Comparison of ENCODE assay signal across 15 cellular contexts in the genomic region with DNA sequence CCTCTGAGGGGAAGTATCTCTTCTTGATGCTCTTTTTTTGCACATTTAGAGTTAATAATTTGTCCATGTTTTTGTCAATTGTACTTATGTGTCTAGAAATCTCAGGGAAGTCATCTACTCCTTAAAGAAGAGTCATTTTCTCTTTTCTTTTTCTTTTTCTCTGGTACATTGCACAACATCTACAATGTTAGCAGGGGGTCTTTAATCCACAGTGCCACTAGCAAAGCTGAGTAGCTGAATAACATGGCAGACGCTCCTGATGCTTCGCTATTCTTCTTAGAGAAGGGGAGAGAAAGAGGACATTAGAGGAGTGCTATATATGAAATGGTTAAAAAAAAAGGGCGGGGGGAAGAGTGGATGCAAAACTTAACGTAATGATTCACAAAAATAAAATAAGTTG.
DNase-seq lines count a peak whose midpoint lies in the region; ATAC-seq and TF ChIP-seq lines count a peak whose summit lies in the region.
"Had no signal": no experiment of that assay in that cellular context is flagged by ENCODE, and none has a peak within 500 bp of the region (broad histone marks: within the 10 kb centered on the region; RNA-seq: fewer than 3 reads in every experiment).

No MANE protein-coding gene starts in this region.

- no peak overlapping the region for H2BK12ac ChIP-seq in H9 (ENCODE audit: insufficient read length, low read depth, low read length)

- peak overlapping the region; percentile 74; the same call in 1 of the 2 replicates for H2AFZ ChIP-seq in GM23338
- H2AFZ ChIP-seq in H9 (ENCODE audit: low read length): no peak overlapping the region
- H2AFZ ChIP-seq in neural progenitor cell (replicated peaks): peak overlapping the region; percentile 64

- H3K4ac ChIP-seq in H9 (ENCODE audit: low read depth, low read length): no peak overlapping the region

- TF ChIP-seq CTCF in GM23338 (conservative IDR thresholded peaks at IDR 0.05; ENCODE audit: low read depth in 2 of 2) (no peak), H9 (conservative IDR thresholded peaks at IDR 0.05) (no peak), neural progenitor cell (IDR thresholded peaks at IDR 0.05) (no peak)

- H3T11ph ChIP-seq in H9 (ENCODE audit: low read length): no peak overlapping the region

- H3K27ac ChIP-seq in GM23338 (ENCODE audit: low read depth): no peak overlapping the region
- no peak overlapping the region for H3K27ac ChIP-seq in H9 (ENCODE audit: insufficient read length, low read depth, low read length)
- no peak overlapping the region for H3K27ac ChIP-seq in neural progenitor cell
- H3K27ac ChIP-seq: BLaER1, C4-2B had no signal

- H3K9me3 ChIP-seq in H9 (ENCODE audit: control insufficient read depth, low read depth, low read length) (no peaks in the 10 kb centered on the region), neural progenitor cell (ENCODE audit: low read depth) (no peaks in the 10 kb centered on the region)
- H3K9me3 ChIP-seq: BLaER1, Caco-2 had no signal

- no peaks in the 10 kb centered on the region for H3K27me3 Mint-ChIP-seq in GM23338 (ENCODE audit: insufficient read depth, low read depth, poor library complexity)
- H3K27me3 Mint-ChIP-seq in H9 (ENCODE audit: low read depth): no peaks in the 10 kb centered on the region
- no peaks in the 10 kb centered on the region for H3K27me3 Mint-ChIP-seq in neural progenitor cell (ENCODE audit: insufficient read depth, low read depth)
- H3K27me3 Mint-ChIP-seq in activated T-cell treated with anti-CD3 and anti-CD28 coated beads, Interleukin-2, amount 50 U/mL, for 24 hours: no peaks in the 10 kb centered on the region
- H3K27me3 Mint-ChIP-seq: CD4-positive, CD25-positive, alpha-beta regulatory T cell had no signal

- no peak overlapping the region for H3K14ac ChIP-seq in H9 (ENCODE audit: insufficient read depth, low read length)

- H3K4me2 ChIP-seq in GM23338 (no peak overlapping the region), H9 (ENCODE audit: insufficient read depth, insufficient read length, low read length) (no peak overlapping the region), neural progenitor cell (no peak overlapping the region)
- H3K4me2 ChIP-seq: BLaER1 had no signal

- H3K36me3 ChIP-seq in GM23338 (ENCODE audit: insufficient read depth) (no peaks in the 10 kb centered on the region), neural progenitor cell (no peaks in the 10 kb centered on the region)
- H3K36me3 ChIP-seq: BLaER1 had no signal

- H4K91ac ChIP-seq in H9 (ENCODE audit: insufficient read length, low read depth, low read length): no peak overlapping the region

- no peak overlapping the region for H3K18ac ChIP-seq in H9 (ENCODE audit: insufficient read length, low read depth, low read length)

- no peaks in the 10 kb centered on the region for H3K4me1 Mint-ChIP-seq in GM23338
- H3K4me1 Mint-ChIP-seq in H9: peaks cover 4 to 5% of the 10 kb centered on the region in 2 experiments; a peak in 3 of 4 replicates
- H3K4me1 Mint-ChIP-seq in neural progenitor cell: peaks cover 8% of the 10 kb centered on the region
- no peaks in the 10 kb centered on the region for H3K4me1 Mint-ChIP-seq in activated T-cell treated with anti-CD3 and anti-CD28 coated beads, Interleukin-2, amount 50 U/mL, for 24 hours (ENCODE audit: low read depth)
- H3K4me1 Mint-ChIP-seq: B cell had no signal

- no peak overlapping the region for H3K23ac ChIP-seq in H9 (ENCODE audit: insufficient read length, low read depth, low read length)

- no peak overlapping the region for H4K8ac ChIP-seq in H9 (replicated peaks; ENCODE audit: insufficient read length, low read depth, low read length)

- H3K56ac ChIP-seq in H9 (ENCODE audit: insufficient read length, low read depth, low read length): no peak overlapping the region

- no peaks in the 10 kb centered on the region for H3K79me1 ChIP-seq in H9 (ENCODE audit: insufficient read depth, low read depth, low read length, poor library complexity, severe bottlenecking)

- H3K79me2 ChIP-seq in GM23338 (replicated peaks; ENCODE audit: insufficient read depth) (no peaks in the 10 kb centered on the region), H9 (ENCODE audit: insufficient read depth, low read length) (no peaks in the 10 kb centered on the region), neural progenitor cell (ENCODE audit: low read depth) (no peaks in the 10 kb centered on the region)

- no peak overlapping the region for H3K4me3 Mint-ChIP-seq in GM23338
- no peak overlapping the region for H3K4me3 Mint-ChIP-seq in H9
- no peak overlapping the region for H3K4me3 Mint-ChIP-seq in neural progenitor cell
- no peak overlapping the region for H3K4me3 Mint-ChIP-seq in activated T-cell treated with anti-CD3 and anti-CD28 coated beads, Interleukin-2, amount 50 U/mL, for 24 hours
- H3K4me3 Mint-ChIP-seq: B cell; CD4-positive, CD25-positive, alpha-beta regulatory T cell; CD8-positive, alpha-beta T cell had no signal

- H4K20me1 ChIP-seq in GM23338 (replicated peaks; ENCODE audit: insufficient read depth) (no peaks in the 10 kb centered on the region), H9 (ENCODE audit: control insufficient read depth, insufficient read depth, insufficient read length) (no peaks in the 10 kb centered on the region), neural progenitor cell (ENCODE audit: low read depth) (no peaks in the 10 kb centered on the region)
- H4K20me1 ChIP-seq: BLaER1 had no signal

- WGBS in H9 (ENCODE audit: extremely low coverage, insufficient read length, low lambda C conversion rate): no CpG with 5 or more reads among the region's 4 CpGs

- H3K9ac ChIP-seq in H9 (ENCODE audit: extremely low read depth, insufficient read length, low read length) (no peak overlapping the region), neural progenitor cell (no peak overlapping the region)
- H3K9ac ChIP-seq: BLaER1 had no signal

- H3K9me3 Mint-ChIP-seq in GM23338: no peaks in the 10 kb centered on the region; the same call in 2 of the 3 replicates
- H3K9me3 Mint-ChIP-seq in H9: peaks cover 0 to 2% of the 10 kb centered on the region in 2 experiments; a peak in 1 of 5 replicates
- peaks cover 3% of the 10 kb centered on the region for H3K9me3 Mint-ChIP-seq in neural progenitor cell
- no peaks in the 10 kb centered on the region for H3K9me3 Mint-ChIP-seq in activated T-cell treated with anti-CD3 and anti-CD28 coated beads, Interleukin-2, amount 50 U/mL, for 24 hours
- H3K9me3 Mint-ChIP-seq: CD8-positive, alpha-beta T cell had no signal

- H2BK120ac ChIP-seq in H9 (ENCODE audit: low read depth, low read length, poor library complexity, severe bottlenecking): no peak overlapping the region

- H3K27ac Mint-ChIP-seq in GM23338 (no peak overlapping the region), H9 (0 out of 7 replicates have a peak overlapping the region, but pooled peaks of 2 of the 3 experiments have one; percentile 1), neural progenitor cell (no peak overlapping the region)
- no peak overlapping the region for H3K27ac Mint-ChIP-seq in activated T-cell treated with anti-CD3 and anti-CD28 coated beads, Interleukin-2, amount 50 U/mL, for 24 hours
- H3K27ac Mint-ChIP-seq: B cell; CD4-positive, CD25-positive, alpha-beta regulatory T cell; CD8-positive, alpha-beta T cell had no signal

- ATAC-seq in GM23338: no peak
- ATAC-seq: CD8-positive, alpha-beta T cell had no signal

- no peaks in the 10 kb centered on the region for H3K27me3 ChIP-seq in GM23338 (ENCODE audit: insufficient read depth)
- H3K27me3 ChIP-seq in H9 (ENCODE audit: insufficient read depth, low read length): no peaks in the 10 kb centered on the region
- H3K27me3 ChIP-seq in neural progenitor cell: no peaks in the 10 kb centered on the region
- H3K27me3 ChIP-seq: BLaER1 had no signal

- no peak overlapping the region for H2AK5ac ChIP-seq in H9 (ENCODE audit: insufficient read length, low read length)

- no peaks in the 10 kb centered on the region for H3K23me2 ChIP-seq in H9 (ENCODE audit: insufficient read length, low read depth, low read length, poor library complexity, severe bottlenecking)

- no peak overlapping the region for H4K5ac ChIP-seq in H9 (ENCODE audit: insufficient read length, low read depth, low read length)

- H3K4me1 ChIP-seq in GM23338 (ENCODE audit: insufficient read depth) (no peaks in the 10 kb centered on the region), H9 (ENCODE audit: insufficient read depth, low read length) (no peaks in the 10 kb centered on the region), neural progenitor cell (peaks cover 11% of the 10 kb centered on the region)
- H3K4me1 ChIP-seq: BLaER1, Caco-2 had no signal

- H2BK20ac ChIP-seq in H9 (ENCODE audit: low read depth, low read length, poor library complexity, severe bottlenecking): no peak overlapping the region

- H3K9me2 ChIP-seq in GM23338 (ENCODE audit: insufficient read depth): peaks cover 6% of the 10 kb centered on the region; the same call in 1 of the 2 replicates

- DNase-seq in GM23338 (ENCODE audit: low spot score) (no peak), H9 (no peak), neural progenitor cell (ENCODE audit: low spot score) (peak; percentile 70), NCI-H524 (lab: John Stamatoyannopoulos, UW) (no peak)
- DNase-seq in activated naive CD4-positive, alpha-beta T cell treated with anti-CD3 and anti-CD28 coated beads, Interleukin-2, amount 50 U/mL, for 16 hours: no peak
- no peak for DNase-seq in activated T-cell treated with anti-CD3 and anti-CD28 coated beads, Interleukin-2, amount 50 U/mL, for 24 hours
- DNase-seq: Caco-2; CD4-positive, CD25-positive, alpha-beta regulatory T cell; CD8-positive, alpha-beta T cell; DMS153; DND-41; HCEC 1CT had no signal

- no peaks in the 10 kb centered on the region for H3F3A ChIP-seq in GM23338 (replicated peaks; ENCODE audit: low read depth)
- H3F3A ChIP-seq in neural progenitor cell (ENCODE audit: low read depth): no peaks in the 10 kb centered on the region

- H2BK15ac ChIP-seq in H9 (ENCODE audit: low read depth, low read length): no peak overlapping the region

- no peak overlapping the region for H3K4me3 ChIP-seq in GM23338
- H3K4me3 ChIP-seq in neural progenitor cell: no peak overlapping the region
- H3K4me3 ChIP-seq: BLaER1 had no signal

- no peaks in the 10 kb centered on the region for H3K36me3 Mint-ChIP-seq in GM23338 (ENCODE audit: low read depth)
- H3K36me3 Mint-ChIP-seq in H9 (ENCODE audit: insufficient read depth in 1 of 3, low read depth in 3 of 3): peaks cover 0 to 3% (median 0%) of the 10 kb centered on the region in 3 experiments; a peak in 1 of 7 replicates
- H3K36me3 Mint-ChIP-seq in neural progenitor cell: no peaks in the 10 kb centered on the region
- no peaks in the 10 kb centered on the region for H3K36me3 Mint-ChIP-seq in activated T-cell treated with anti-CD3 and anti-CD28 coated beads, Interleukin-2, amount 50 U/mL, for 24 hours (ENCODE audit: low read depth)
- H3K36me3 Mint-ChIP-seq: CD4-positive, CD25-positive, alpha-beta regulatory T cell; CD8-positive, alpha-beta T cell had no signal

- no peak overlapping the region for H2BK5ac ChIP-seq in H9 (ENCODE audit: insufficient read length, low read length)

TF ChIP-seq in GM23338, 12 proteins besides CTCF, POLR2A, EP300 and RAD21 (continues in another document):
- no peak for TF ChIP-seq ZNF114 (CRISPR knock-in tag; IDR thresholded peaks at IDR 0.05)
- no peak for TF ChIP-seq EZH2phosphoT487 (IDR thresholded peaks at IDR 0.05; ENCODE audit: unreplicated experiment)

Comparison
In these comparisons a context has a peak if more than half of its experiments do, and no peak if none do; other contexts are left out.
1. H3K27ac Mint-ChIP-seq: peak in H9 (2 of 3); none in GM23338 (single experiment), neural progenitor cell (single experiment) and activated T-cell treated with anti-CD3 and anti-CD28 coated beads, Interleukin-2, amount 50 U/mL, for 24 hours (single experiment).